In genomic region chr16:35134471-35134870, GRCh38 we compare ENCODE assay signal across 22 cellular contexts.
DNase-seq lines count a peak whose midpoint lies in the region; ATAC-seq and TF ChIP-seq lines count a peak whose summit lies in the region.
"Had no signal": no experiment of that assay in that cellular context is flagged by ENCODE, and none has a peak within 500 bp of the region (broad histone marks: within the 10 kb centered on the region; RNA-seq: fewer than 3 reads in every experiment).

No MANE protein-coding gene starts in this region.

- DNase-seq in LNCaP clone FGC (ENCODE audit: low read depth) (peak; percentile 42), RWPE2 (ENCODE audit: low spot score) (no peak), foreskin keratinocyte (peak; percentile 82 to 86), upper lobe of right lung (no peak), GOT3 (lab: John Stamatoyannopoulos, UW) (no peak), posterior vena cava (ENCODE audit: low spot score) (no peak)
- DNase-seq: C1 segment of cervical spinal cord; CD4-positive, alpha-beta memory T cell; COR-L47; DMS 273 treated with DMSO at 0.1 percent for 48 hours; DMS79; GF-D8; Karpas-422; NCI-H2029; NCI-H446 treated with DMSO at 0.1 percent for 48 hours; NCI-H526 treated with DMSO at 0.1 percent for 48 hours; SJCRH30 had no signal

- H3K27ac ChIP-seq in RWPE2 (ENCODE audit: poor library complexity, severe bottlenecking) (peak overlapping the region; percentile 89), foreskin keratinocyte (no peak overlapping the region), upper lobe of right lung (no peak overlapping the region)
- H3K27ac ChIP-seq: HL-60, SJCRH30 had no signal

- ATAC-seq in RWPE2 (ENCODE audit: low read depth) (peak; percentile 85), foreskin keratinocyte (peak; percentile 40), upper lobe of right lung (peak; percentile 26), GM19023 (IDR thresholded peaks at IDR 0.05; ENCODE audit: unreplicated experiment) (no peak), HG02678 (IDR thresholded peaks at IDR 0.05; ENCODE audit: unreplicated experiment) (no peak)
- ATAC-seq: Right ventricle myocardium inferior, SK-N-SH treated with all-trans-retinoic acid at 6 μM for 48 hours had no signal

- intact Hi-C loops in upper lobe of right lung (cut with DNase I), result no loop called here
- intact Hi-C loops in posterior vena cava (cut with DNase I), result no loop called here

- no peaks in the 10 kb centered on the region for H3K36me3 ChIP-seq in RWPE2 (ENCODE audit: low read depth)
- no peaks in the 10 kb centered on the region for H3K36me3 ChIP-seq in upper lobe of right lung
- H3K36me3 ChIP-seq: SJCRH30 had no signal

- peaks cover 24% of the 10 kb centered on the region for H3K4me1 ChIP-seq in RWPE2 (ENCODE audit: insufficient read depth, poor library complexity, severe bottlenecking)
- H3K4me1 ChIP-seq in foreskin keratinocyte, result no peaks in the 10 kb centered on the region
- no peaks in the 10 kb centered on the region for H3K4me1 ChIP-seq in upper lobe of right lung
- H3K4me1 ChIP-seq: SJCRH30 had no signal

- no peak for TF ChIP-seq CTCF in LNCaP clone FGC (IDR thresholded peaks at IDR 0.05; ENCODE audit: control insufficient read depth, extremely low read depth, insufficient read depth)
- no peak for TF ChIP-seq CTCF in RWPE2 (IDR thresholded peaks at IDR 0.05; ENCODE audit: poor library complexity, severe bottlenecking)
- TF ChIP-seq CTCF in foreskin keratinocyte (conservative IDR thresholded peaks at IDR 0.05), result no peak
- TF ChIP-seq CTCF in upper lobe of right lung (IDR thresholded peaks at IDR 0.05), result no peak

- H3K9me3 ChIP-seq in RWPE2 (ENCODE audit: severe bottlenecking) (no peaks in the 10 kb centered on the region), upper lobe of right lung (no peaks in the 10 kb centered on the region)
- H3K9me3 ChIP-seq: SJCRH30 had no signal

- no peak overlapping the region for H3K4me3 ChIP-seq in LNCaP clone FGC (ENCODE audit: low read depth, low read length)
- no peak overlapping the region for H3K4me3 ChIP-seq in RWPE2 (ENCODE audit: severe bottlenecking)
- H3K4me3 ChIP-seq in upper lobe of right lung, result no peak overlapping the region
- H3K4me3 ChIP-seq: SJCRH30 had no signal

- no peaks in the 10 kb centered on the region for H3K27me3 ChIP-seq in RWPE2 (ENCODE audit: insufficient read depth, poor library complexity, severe bottlenecking)
- H3K27me3 ChIP-seq in foreskin keratinocyte, result no peaks in the 10 kb centered on the region
- H3K27me3 ChIP-seq in upper lobe of right lung, result no peaks in the 10 kb centered on the region
- H3K27me3 ChIP-seq: SJCRH30 had no signal

Comparison
In these comparisons a context has a peak if more than half of its experiments do, and no peak if none do; other contexts are left out.
1. DNase-seq: peak in LNCaP clone FGC (single experiment) and foreskin keratinocyte (2 of 2); none in RWPE2 (single experiment), upper lobe of right lung (single experiment), GOT3 (single experiment) and posterior vena cava (single experiment).
2. ATAC-seq: peak in RWPE2 (single experiment), foreskin keratinocyte (single experiment) and upper lobe of right lung (single experiment); none in GM19023 (single experiment) and HG02678 (single experiment).